19 cellular contexts compared by ENCODE assay signal in the genomic region with DNA sequence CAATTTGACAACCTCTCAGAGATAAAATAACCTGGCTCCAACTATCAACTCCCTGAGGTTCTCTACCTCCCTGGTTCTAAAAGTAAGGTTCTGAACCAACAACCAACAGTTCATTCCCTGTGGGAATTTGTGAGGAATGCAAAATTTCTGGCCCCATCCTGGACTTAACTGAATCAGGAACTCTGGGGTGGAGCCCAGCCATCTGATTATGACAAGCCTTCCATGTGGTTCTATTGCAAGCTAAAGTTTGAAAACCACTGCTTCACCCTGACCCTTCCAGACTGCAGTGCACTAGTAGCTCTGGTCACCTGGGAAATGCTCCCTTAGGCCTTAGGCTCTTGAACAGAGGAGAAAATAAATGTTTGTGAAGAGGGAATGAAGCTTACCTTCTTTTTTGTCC. TPM values are rescaled to one million over a fixed set of nuclear protein-coding genes. Genes with fewer than 3 reads are reported as not detected.
DNase-seq lines count a peak whose midpoint lies in the region; ATAC-seq, FAIRE-seq and TF ChIP-seq lines count a peak whose summit lies in the region.
"Had no signal": no experiment of that assay in that cellular context is flagged by ENCODE, and none has a peak within 500 bp of the region (broad histone marks: within the 10 kb centered on the region; RNA-seq: fewer than 3 reads in every experiment).

No MANE protein-coding gene starts in this region.

- FAIRE-seq in GM19239 (lab: Jason Lieb, UNC) (peak; percentile 64), astrocyte (lab: Jason Lieb, UNC) (no peak), D721Med (lab: Jason Lieb, UNC) (no peak)
- FAIRE-seq: RCC 7860 had no signal

- no peak overlapping the region for H3K4me3 Mint-ChIP-seq in astrocyte (ENCODE audit: unreplicated experiment)
- H3K4me3 Mint-ChIP-seq: CD14-positive monocyte, IgD-negative memory B cell had no signal

- H3K27me3 ChIP-seq in astrocyte (ENCODE audit: insufficient read depth, low read length) (no peaks in the 10 kb centered on the region), osteoblast (ENCODE audit: insufficient read depth, low read length) (no peaks in the 10 kb centered on the region), MG63 (no peaks in the 10 kb centered on the region)

- H3K36me3 Mint-ChIP-seq in astrocyte (ENCODE audit: low read depth, unreplicated experiment), result no peaks in the 10 kb centered on the region
- H3K36me3 Mint-ChIP-seq: CD14-positive monocyte, IgD-negative memory B cell had no signal

- H3K9ac ChIP-seq in astrocyte (ENCODE audit: low read length), result no peak overlapping the region

- H3K36me3 ChIP-seq in astrocyte (ENCODE audit: insufficient read depth, low read length) (no peaks in the 10 kb centered on the region), osteoblast (ENCODE audit: insufficient read depth, low read length) (no peaks in the 10 kb centered on the region), MG63 (no peaks in the 10 kb centered on the region)
- H3K36me3 ChIP-seq: HAP-1 had no signal

- H4K20me1 ChIP-seq in astrocyte (ENCODE audit: insufficient read depth, low read length) (no peaks in the 10 kb centered on the region), osteoblast (ENCODE audit: insufficient read depth, low read length) (no peaks in the 10 kb centered on the region)

- H3K4me1 ChIP-seq in astrocyte (ENCODE audit: insufficient read depth, low read length) (peaks cover 10% of the 10 kb centered on the region), osteoblast (ENCODE audit: insufficient read depth, low read length) (peaks cover 15% of the 10 kb centered on the region)
- H3K4me1 ChIP-seq: HAP-1 had no signal

- H3K4me2 ChIP-seq in astrocyte (ENCODE audit: low read length), result no peak overlapping the region
- no peak overlapping the region for H3K4me2 ChIP-seq in osteoblast (ENCODE audit: insufficient read depth, low read length)

- peak; percentile 9 for DNase-seq in AG10803 (ENCODE audit: low read depth)
- DNase-seq in GM19239 (ENCODE audit: insufficient read length, low spot score), result no peak
- DNase-seq in astrocyte (ENCODE audit: low read depth), result peak; percentile 4
- DNase-seq in osteoblast (ENCODE audit: insufficient read length, low spot score, missing footprints), result peak; percentile 82
- DNase-seq in MG63, result no peak
- DNase-seq in D721Med (ENCODE audit: insufficient read length, low spot score), result no peak
- DNase-seq: AML-193, DMS153, EL, Kasumi-1, NCI-H1105 treated with DMSO at 0.1 percent for 48 hours, NCI-H1694 treated with DMSO at 0.1 percent for 48 hours, NCI-H69, Right ventricle myocardium superior had no signal

- H3K27ac Mint-ChIP-seq in astrocyte (ENCODE audit: unreplicated experiment), result peak overlapping the region; percentile 64
- H3K27ac Mint-ChIP-seq: CD14-positive monocyte, IgD-negative memory B cell had no signal

- peaks cover 29% of the 10 kb centered on the region for H3K4me1 Mint-ChIP-seq in astrocyte (ENCODE audit: low read depth, unreplicated experiment)
- H3K4me1 Mint-ChIP-seq: CD14-positive monocyte, IgD-negative memory B cell had no signal

- H2AFZ ChIP-seq in astrocyte (ENCODE audit: low read depth, low read length), result no peak overlapping the region
- H2AFZ ChIP-seq in osteoblast (ENCODE audit: low read length), result no peak overlapping the region

- H3K79me2 ChIP-seq in astrocyte (ENCODE audit: insufficient read depth, low read length) (no peaks in the 10 kb centered on the region), osteoblast (ENCODE audit: insufficient read depth, low read length) (no peaks in the 10 kb centered on the region)

- no peak for TF ChIP-seq CTCF in AG10803 (conservative IDR thresholded peaks at IDR 0.05; ENCODE audit: low read length)
- TF ChIP-seq CTCF in astrocyte (IDR thresholded peaks at IDR 0.05; ENCODE audit: insufficient read depth, low read depth, low read length), result no peak
- no peak for TF ChIP-seq CTCF in osteoblast (IDR thresholded peaks at IDR 0.05; ENCODE audit: extremely low read depth, low read depth, low read length)
- no peak for TF ChIP-seq CTCF in D721Med (IDR thresholded peaks at IDR 0.05; ENCODE audit: insufficient read depth, missing control alignments)

- H3K4me3 ChIP-seq in AG10803 (ENCODE audit: low read length) (no peak overlapping the region), astrocyte (ENCODE audit: insufficient read depth, low read depth, low read length) (no peak overlapping the region), osteoblast (ENCODE audit: insufficient read depth, low read length) (no peak overlapping the region), MG63 (no peak overlapping the region)
- H3K4me3 ChIP-seq: HAP-1 had no signal

- no peak overlapping the region for H3K27ac ChIP-seq in astrocyte (ENCODE audit: low read depth, low read length)
- no peak overlapping the region for H3K27ac ChIP-seq in osteoblast (ENCODE audit: low read depth, low read length)

- H3K9me3 ChIP-seq in astrocyte (ENCODE audit: insufficient read depth, low read depth, low read length), result no peaks in the 10 kb centered on the region
- H3K9me3 ChIP-seq in osteoblast (ENCODE audit: low read depth, low read length), result no peaks in the 10 kb centered on the region
- no peaks in the 10 kb centered on the region for H3K9me3 ChIP-seq in MG63
- H3K9me3 ChIP-seq: HAP-1 had no signal

- no peaks in the 10 kb centered on the region for H3K9me3 Mint-ChIP-seq in astrocyte (ENCODE audit: unreplicated experiment)
- H3K9me3 Mint-ChIP-seq: IgD-negative memory B cell had no signal

- no peak for ATAC-seq in HG03354 (IDR thresholded peaks at IDR 0.05; ENCODE audit: poor library complexity, severe bottlenecking, unreplicated experiment)

- H3K27me3 Mint-ChIP-seq in astrocyte (ENCODE audit: low read depth, unreplicated experiment), result no peaks in the 10 kb centered on the region

RNA-seq across cellular contexts. Expression of a gene that starts 38.9 kb away (rescaled TPM):
- total RNA-seq in astrocyte (14.5 and 15.2 TPM in 2 replicates), osteoblast (30.0 and 38.0 TPM in 2 replicates)
- total RNA-seq in MG63 (2014; rRNA removed; shearing (Covaris generic); ENCODE audit: low replicate concordance), result 4.3 and 7.7 TPM in 2 replicates

Comparison
In these comparisons a context has a peak if more than half of its experiments do, and no peak if none do; other contexts are left out.
1. DNase-seq: peak in AG10803 (single experiment), astrocyte (single experiment) and osteoblast (single experiment); none in GM19239 (single experiment), MG63 (single experiment) and D721Med (single experiment).